In genomic region chr11:59008942-59009341, GRCh38 we compare ENCODE assay signal across 26 cellular contexts.
"Had no signal": no experiment of that assay in that cellular context is flagged by ENCODE, and none has a peak within 500 bp of the region (broad histone marks: within the 10 kb centered on the region; RNA-seq: fewer than 3 reads in every experiment).

No MANE protein-coding gene starts in this region.

- H3K4me1 ChIP-seq: colonic mucosa, esophagus squamous epithelium, gastrocnemius medialis, thyroid gland, upper lobe of right lung had no signal

- H3K27me3 Mint-ChIP-seq: activated B cell treated with CpG ODN at 0.5 μM for 24 hours, progenitor cell of endocrine pancreas had no signal

- H3K27ac Mint-ChIP-seq: activated CD4-positive, alpha-beta T cell treated with anti-CD3 and anti-CD28 coated beads for 36 hours; activated naive CD8-positive, alpha-beta T cell treated with anti-CD3 and anti-CD28 coated beads for 36 hours; activated T-cell treated with anti-CD3 and anti-CD28 coated beads, Interleukin-2, amount 50 U/mL, for 24 hours; activated T-helper 2 cell treated with anti-CD3 and anti-CD28 coated beads, Interferon-gamma antibody, Interleukin-2, Interleukin-4, amounts not matched to agents 10 μg/mL and 5 μg/mL and 100 μg/mL, durations not matched to agents 14 hours and 24 hours and 36 hours; effector memory CD8-positive, alpha-beta T cell; nephron progenitor cell; progenitor cell of endocrine pancreas had no signal

- H3K4me3 Mint-ChIP-seq: activated CD4-positive, alpha-beta T cell treated with anti-CD3 and anti-CD28 coated beads for 36 hours; activated naive CD8-positive, alpha-beta T cell treated with anti-CD3 and anti-CD28 coated beads for 36 hours; activated T-cell treated with anti-CD3 and anti-CD28 coated beads, Interleukin-2, amount 50 U/mL, for 24 hours; effector memory CD8-positive, alpha-beta T cell; nephron progenitor cell had no signal

- H3K36me3 ChIP-seq: colonic mucosa, esophagus squamous epithelium, gastrocnemius medialis, spleen, thyroid gland, upper lobe of right lung had no signal

- H3K27me3 ChIP-seq: colonic mucosa, esophagus squamous epithelium, gastrocnemius medialis, spleen, thyroid gland, upper lobe of right lung had no signal

- ATAC-seq: activated CD4-positive, alpha-beta T cell treated with anti-CD3 and anti-CD28 coated beads for 36 hours; effector memory CD8-positive, alpha-beta T cell; gastrocnemius medialis; stimulated activated naive CD8-positive, alpha-beta T cell treated with anti-CD3 and anti-CD28 coated beads, Interleukin-15, Interleukin-2, amounts not matched to agents 100 U/mL and 50 U/mL, for 24 hours had no signal

- H3K27ac ChIP-seq: colonic mucosa, dorsolateral prefrontal cortex, esophagus squamous epithelium, gastrocnemius medialis, spleen, thyroid gland, upper lobe of right lung had no signal

- DNase-seq: activated B cell treated with CpG ODN at 0.5 μM for 24 hours; activated CD4-positive, alpha-beta T cell treated with anti-CD3 and anti-CD28 coated beads for 36 hours; activated CD4-positive, alpha-beta T cell treated with anti-CD3 and anti-CD28 coated beads, Interleukin-2, amount 50 U/mL, for 4 hours; activated CD8-positive, alpha-beta memory T cell treated with anti-CD3 and anti-CD28 coated beads for 24 hours; activated CD8-positive, alpha-beta memory T cell treated with anti-CD3 and anti-CD28 coated beads, Interleukin-2, amount 50 U/mL, for 4 hours; activated naive CD4-positive, alpha-beta T cell treated with Interleukin-2 at 50 U/mL for 16 hours; activated naive CD8-positive, alpha-beta T cell treated with anti-CD3 and anti-CD28 coated beads for 36 hours; activated T-cell treated with anti-CD3 and anti-CD28 coated beads, Interleukin-2, amount 50 U/mL, for 24 hours; colonic mucosa; dorsolateral prefrontal cortex; effector memory CD8-positive, alpha-beta T cell; esophagus squamous epithelium; gastrocnemius medialis; hypothalamus; nephron progenitor cell; spleen; stimulated activated CD4-positive, alpha-beta T cell treated with anti-CD3 and anti-CD28 coated beads, Interleukin-4, amount 100 ng/mL, for 1 hour; stimulated activated naive CD8-positive, alpha-beta T cell treated with anti-CD3 and anti-CD28 coated beads, Interleukin-15, Interleukin-2, amounts not matched to agents 100 U/mL and 50 U/mL, for 24 hours; substantia nigra; T-helper 9 cell; thyroid gland; upper lobe of right lung had no signal

- H3K4me1 Mint-ChIP-seq: activated CD4-positive, alpha-beta T cell treated with anti-CD3 and anti-CD28 coated beads for 36 hours had no signal

- FAIRE-seq: astrocyte, bronchial epithelial cell had no signal

- H3K9me3 Mint-ChIP-seq: activated B cell treated with CpG ODN at 0.5 μM for 24 hours; activated naive CD8-positive, alpha-beta T cell treated with anti-CD3 and anti-CD28 coated beads for 36 hours; activated T-cell treated with anti-CD3 and anti-CD28 coated beads, Interleukin-2, amount 50 U/mL, for 24 hours; activated T-helper 2 cell treated with anti-CD3 and anti-CD28 coated beads, Interferon-gamma antibody, Interleukin-2, Interleukin-4, amounts not matched to agents 10 μg/mL and 5 μg/mL and 100 μg/mL, durations not matched to agents 14 hours and 24 hours and 36 hours; effector memory CD8-positive, alpha-beta T cell had no signal

- H3K9me3 ChIP-seq: colonic mucosa, esophagus squamous epithelium, gastrocnemius medialis, spleen, thyroid gland, upper lobe of right lung had no signal

- H3K4me3 ChIP-seq: colonic mucosa, dorsolateral prefrontal cortex, esophagus squamous epithelium, gastrocnemius medialis, spleen, thyroid gland, upper lobe of right lung had no signal
